In genomic region chr1:106746448-106747085, GRCh38 we compare ENCODE assay signal across 20 cellular contexts.
DNase-seq lines count a peak whose midpoint lies in the region; ATAC-seq, FAIRE-seq and TF ChIP-seq lines count a peak whose summit lies in the region.
"Had no signal": no experiment of that assay in that cellular context is flagged by ENCODE, and none has a peak within 500 bp of the region (broad histone marks: within the 10 kb centered on the region; RNA-seq: fewer than 3 reads in every experiment).

No MANE protein-coding gene starts in this region.

- no peak overlapping the region for H3K9ac ChIP-seq in astrocyte (ENCODE audit: low read length)
- H3K9ac ChIP-seq: BLaER1 had no signal

- H2AFZ ChIP-seq in GM23338, result no peak overlapping the region
- H2AFZ ChIP-seq in astrocyte (ENCODE audit: low read depth, low read length), result no peak overlapping the region

- TF ChIP-seq CTCF in GM23338 (conservative IDR thresholded peaks at IDR 0.05; ENCODE audit: low read depth in 2 of 2) (no peak), astrocyte (IDR thresholded peaks at IDR 0.05; ENCODE audit: insufficient read depth, low read depth, low read length) (no peak), nephron (IDR thresholded peaks at IDR 0.05; ENCODE audit: unreplicated experiment in 3 of 3) (no peak)

- DNase-seq in GM23338 (ENCODE audit: low spot score) (peak; percentile 43), NCI-H345 (lab: John Stamatoyannopoulos, UW) (peak; percentile 33), astrocyte (ENCODE audit: low read depth) (peak; percentile 22), caudate nucleus (lab: John Stamatoyannopoulos, UW) (no peak), AML-193 (lab: John Stamatoyannopoulos, UW) (no peak)
- DNase-seq: activated CD4-positive, alpha-beta memory T cell treated with anti-CD3 and anti-CD28 coated beads, Interleukin-2, amount 10 ng/mL, durations not matched to agents 7 days and 5 days; activated effector memory CD4-positive, alpha-beta T cell treated with Interleukin-2 at 50 U/mL for 16 hours; endodermal cell; KG1; naive B cell; NCI-H2107; stomach had no signal

- H3K36me3 ChIP-seq in GM23338 (ENCODE audit: insufficient read depth) (no peaks in the 10 kb centered on the region), astrocyte (ENCODE audit: insufficient read depth, low read length) (no peaks in the 10 kb centered on the region)
- H3K36me3 ChIP-seq: BLaER1, breast epithelium, gastroesophageal sphincter, stomach had no signal

- H3K9me2 ChIP-seq in GM23338 (ENCODE audit: insufficient read depth), result no peaks in the 10 kb centered on the region

- peaks cover 33% of the 10 kb centered on the region for H3K4me1 ChIP-seq in GM23338 (ENCODE audit: insufficient read depth)
- no peaks in the 10 kb centered on the region for H3K4me1 ChIP-seq in astrocyte (ENCODE audit: insufficient read depth, low read length)
- H3K4me1 ChIP-seq: BLaER1, breast epithelium, gastroesophageal sphincter, stomach had no signal

- H3K27me3 Mint-ChIP-seq in GM23338 (ENCODE audit: insufficient read depth, low read depth, poor library complexity) (no peaks in the 10 kb centered on the region), astrocyte (ENCODE audit: low read depth, unreplicated experiment) (no peaks in the 10 kb centered on the region), nephron (ENCODE audit: low read depth) (no peaks in the 10 kb centered on the region)
- H3K27me3 Mint-ChIP-seq: activated CD4-positive, alpha-beta memory T cell treated with anti-CD3 and anti-CD28 coated beads, Interleukin-2, amount 10 ng/mL, durations not matched to agents 7 days and 5 days; naive B cell had no signal

- peak overlapping the region; percentile 83 for H3K27ac Mint-ChIP-seq in GM23338
- no peak overlapping the region for H3K27ac Mint-ChIP-seq in astrocyte (ENCODE audit: unreplicated experiment)
- H3K27ac Mint-ChIP-seq in nephron, result peak overlapping the region; percentile 69 to 81 (median 76)
- H3K27ac Mint-ChIP-seq: activated CD4-positive, alpha-beta memory T cell treated with anti-CD3 and anti-CD28 coated beads, Interleukin-2, amount 10 ng/mL, durations not matched to agents 7 days and 5 days; endodermal cell; naive B cell had no signal

- H3K27ac ChIP-seq in GM23338 (ENCODE audit: low read depth) (peak overlapping the region; percentile 87), astrocyte (ENCODE audit: low read depth, low read length) (no peak overlapping the region), caudate nucleus (ENCODE audit: low read depth, low read length) (no peak overlapping the region)
- H3K27ac ChIP-seq: BLaER1, breast epithelium, gastroesophageal sphincter, stomach had no signal

- H3K36me3 Mint-ChIP-seq in GM23338 (ENCODE audit: low read depth) (no peaks in the 10 kb centered on the region), astrocyte (ENCODE audit: low read depth, unreplicated experiment) (no peaks in the 10 kb centered on the region), nephron (ENCODE audit: low read depth) (no peaks in the 10 kb centered on the region)
- H3K36me3 Mint-ChIP-seq: naive B cell had no signal

- ATAC-seq in GM23338 (peak; percentile 72), GM21447 (IDR thresholded peaks at IDR 0.05; ENCODE audit: unreplicated experiment) (no peak), GM19324 (IDR thresholded peaks at IDR 0.05; ENCODE audit: low FRiP score, unreplicated experiment) (no peak)
- ATAC-seq: gastroesophageal sphincter, sciatic nerve had no signal

- H3K4me3 Mint-ChIP-seq in GM23338 (peak overlapping the region; percentile 27; the same call in 1 of the 3 replicates), astrocyte (ENCODE audit: unreplicated experiment) (no peak overlapping the region), nephron (no peak overlapping the region)
- H3K4me3 Mint-ChIP-seq: activated CD4-positive, alpha-beta memory T cell treated with anti-CD3 and anti-CD28 coated beads, Interleukin-2, amount 10 ng/mL, durations not matched to agents 7 days and 5 days; endodermal cell; naive B cell had no signal

- FAIRE-seq in astrocyte (lab: Jason Lieb, UNC), result no peak
- FAIRE-seq: G401.6 had no signal

- peak overlapping the region; percentile 10; the same call in 1 of the 2 replicates for H3K4me3 ChIP-seq in GM23338
- H3K4me3 ChIP-seq in astrocyte (ENCODE audit: insufficient read depth, low read depth, low read length), result no peak overlapping the region
- H3K4me3 ChIP-seq: BLaER1, breast epithelium, gastroesophageal sphincter, stomach had no signal

- H3K4me1 Mint-ChIP-seq in GM23338 (peaks cover 55% of the 10 kb centered on the region), astrocyte (ENCODE audit: low read depth, unreplicated experiment) (no peaks in the 10 kb centered on the region), nephron (peaks cover 16% of the 10 kb centered on the region)
- H3K4me1 Mint-ChIP-seq: activated CD4-positive, alpha-beta memory T cell treated with anti-CD3 and anti-CD28 coated beads, Interleukin-2, amount 10 ng/mL, durations not matched to agents 7 days and 5 days; naive B cell had no signal

- H3K9me3 ChIP-seq in astrocyte (ENCODE audit: insufficient read depth, low read depth, low read length), result no peaks in the 10 kb centered on the region
- H3K9me3 ChIP-seq: BLaER1, breast epithelium, gastroesophageal sphincter had no signal

- H3K9me3 Mint-ChIP-seq in GM23338, result no peaks in the 10 kb centered on the region
- H3K9me3 Mint-ChIP-seq in astrocyte (ENCODE audit: unreplicated experiment), result no peaks in the 10 kb centered on the region
- no peaks in the 10 kb centered on the region for H3K9me3 Mint-ChIP-seq in nephron
- H3K9me3 Mint-ChIP-seq: activated CD4-positive, alpha-beta memory T cell treated with anti-CD3 and anti-CD28 coated beads, Interleukin-2, amount 10 ng/mL, durations not matched to agents 7 days and 5 days; endodermal cell had no signal

- no peaks in the 10 kb centered on the region for H4K20me1 ChIP-seq in GM23338 (replicated peaks; ENCODE audit: insufficient read depth)
- H4K20me1 ChIP-seq in astrocyte (ENCODE audit: insufficient read depth, low read length), result no peaks in the 10 kb centered on the region
- H4K20me1 ChIP-seq: BLaER1 had no signal

- H3K4me2 ChIP-seq in GM23338 (peak overlapping the region; percentile 34), astrocyte (ENCODE audit: low read length) (no peak overlapping the region)
- H3K4me2 ChIP-seq: BLaER1 had no signal

- H3K79me2 ChIP-seq in GM23338 (replicated peaks; ENCODE audit: insufficient read depth), result no peaks in the 10 kb centered on the region
- H3K79me2 ChIP-seq in astrocyte (ENCODE audit: insufficient read depth, low read length), result no peaks in the 10 kb centered on the region

- H3K27me3 ChIP-seq in GM23338 (ENCODE audit: insufficient read depth) (no peaks in the 10 kb centered on the region), astrocyte (ENCODE audit: insufficient read depth, low read length) (no peaks in the 10 kb centered on the region)
- H3K27me3 ChIP-seq: BLaER1, breast epithelium, gastroesophageal sphincter, stomach had no signal

- H3F3A ChIP-seq in GM23338 (replicated peaks; ENCODE audit: low read depth), result no peaks in the 10 kb centered on the region

TF ChIP-seq in GM23338, 12 proteins besides CTCF, POLR2A, EP300 and RAD21 (continues in another document):
- TF ChIP-seq NANOG (IDR thresholded peaks at IDR 0.05; ENCODE audit: borderline replicate concordance), result peak; percentile 76

Comparison
In these comparisons a context has a peak if more than half of its experiments do, and no peak if none do; other contexts are left out.
1. DNase-seq: peak in GM23338 (single experiment), NCI-H345 (single experiment) and astrocyte (single experiment); none in caudate nucleus (0 of 61) and AML-193 (0 of 2).